In the genomic region with DNA sequence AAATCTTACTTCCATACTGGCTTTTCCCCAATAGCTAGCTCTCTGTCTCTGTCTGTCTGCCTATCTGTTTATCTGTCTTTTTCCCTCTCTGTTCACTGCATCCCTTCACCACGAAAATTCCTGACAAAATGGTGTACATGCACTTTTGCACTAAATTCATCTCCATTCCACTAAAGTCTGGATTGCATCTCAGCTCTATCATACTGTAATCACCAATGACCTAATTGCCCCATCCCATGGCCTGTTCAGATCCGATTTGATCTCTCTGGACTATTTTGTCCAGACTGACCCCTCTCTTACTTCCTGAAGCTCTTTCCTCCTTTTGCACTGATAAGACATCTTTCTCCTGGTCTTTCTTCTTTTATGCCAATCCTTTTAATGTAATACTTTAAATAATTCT, we compare ENCODE assay signal across 4 cellular contexts.
"Had no signal": no experiment of that assay in that cellular context is flagged by ENCODE, and none has a peak within 500 bp of the region (broad histone marks: within the 10 kb centered on the region; RNA-seq: fewer than 3 reads in every experiment).

No MANE protein-coding gene starts in this region.

- H3K4me3 ChIP-seq: K562 had no signal

- H3K27ac ChIP-seq: HL-60 had no signal

- DNase-seq: KBM-7 had no signal

- ATAC-seq: HepG2, K562 had no signal
